Comparison of ENCODE assay signal across 18 cellular contexts in the genomic region with DNA sequence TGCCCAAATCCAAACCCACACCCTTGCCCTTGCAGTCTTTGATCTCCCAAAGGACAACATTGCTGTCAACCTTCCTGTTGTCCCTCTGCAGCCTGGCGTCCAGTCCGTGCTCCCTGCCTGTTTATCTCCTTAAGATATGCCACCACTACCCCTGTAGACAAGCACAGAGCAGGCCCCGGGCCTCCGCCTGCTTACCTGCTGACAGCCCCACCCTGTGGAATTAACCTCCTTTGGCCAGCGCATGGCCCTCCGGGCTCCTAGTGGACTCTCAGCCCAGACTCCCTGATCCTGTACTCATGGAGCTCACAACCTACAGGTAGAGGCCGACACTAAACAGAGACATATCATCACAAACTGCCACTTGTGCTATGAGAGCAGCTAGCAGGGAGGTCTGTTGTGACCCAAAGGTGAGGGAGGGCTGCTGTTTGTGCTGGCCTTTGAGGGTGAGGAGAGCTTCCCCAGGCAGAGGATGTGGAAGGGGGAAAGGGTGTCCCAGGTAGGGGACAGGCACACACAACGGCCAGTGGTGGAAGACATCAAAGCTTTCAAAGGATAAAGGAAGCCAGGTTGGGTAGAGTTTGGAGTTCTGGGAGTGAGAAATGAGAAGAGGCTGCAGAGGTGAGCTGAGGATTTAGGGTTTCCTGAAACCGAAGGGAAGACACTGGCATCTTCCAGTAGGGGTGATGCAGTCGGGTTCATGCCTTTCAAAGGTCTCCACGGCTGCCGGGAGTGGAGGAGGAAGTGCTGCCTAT.
"Had no signal": no experiment of that assay in that cellular context is flagged by ENCODE, and none has a peak within 500 bp of the region (broad histone marks: within the 10 kb centered on the region; RNA-seq: fewer than 3 reads in every experiment).

No MANE protein-coding gene starts in this region.

- H3K4me3 ChIP-seq: ascending aorta, esophagus squamous epithelium, psoas muscle, skin epidermis, transverse colon had no signal

- H3K27ac Mint-ChIP-seq: activated naive CD4-positive, alpha-beta T cell treated with anti-CD3 and anti-CD28 coated beads, Interleukin-2, amount 10 ng/mL, durations not matched to agents 7 days and 5 days; activated T-cell treated with anti-CD3 and anti-CD28 coated beads, Interleukin-2, amount 50 U/mL, for 24 hours; activated T-helper 2 cell treated with anti-CD3 and anti-CD28 coated beads, Interferon-gamma antibody, Interleukin-2, Interleukin-4, amounts not matched to agents 10 μg/mL and 5 μg/mL and 100 μg/mL, durations not matched to agents 14 hours and 24 hours and 36 hours; nephron; stimulated activated naive CD8-positive, alpha-beta T cell treated with anti-CD3 and anti-CD28 coated beads, Interleukin-15, Interleukin-2, amounts not matched to agents 100 ng/mL and 50 ng/mL, for 24 hours had no signal

- H3K27me3 Mint-ChIP-seq: stimulated activated naive CD8-positive, alpha-beta T cell treated with anti-CD3 and anti-CD28 coated beads, Interleukin-15, Interleukin-2, amounts not matched to agents 100 ng/mL and 50 ng/mL, for 24 hours had no signal

- H3K27ac ChIP-seq: ascending aorta, esophagus squamous epithelium, psoas muscle, transverse colon, WERI-Rb-1 had no signal

- H3K36me3 Mint-ChIP-seq: activated naive CD4-positive, alpha-beta T cell treated with anti-CD3 and anti-CD28 coated beads, Interleukin-2, amount 10 ng/mL, durations not matched to agents 7 days and 5 days had no signal

- H3K9me3 Mint-ChIP-seq: activated naive CD4-positive, alpha-beta T cell treated with anti-CD3 and anti-CD28 coated beads, Interleukin-2, amount 10 ng/mL, durations not matched to agents 7 days and 5 days; activated T-cell treated with anti-CD3 and anti-CD28 coated beads, Interleukin-2, amount 50 U/mL, for 24 hours; activated T-helper 2 cell treated with anti-CD3 and anti-CD28 coated beads, Interferon-gamma antibody, Interleukin-2, Interleukin-4, amounts not matched to agents 10 μg/mL and 5 μg/mL and 100 μg/mL, durations not matched to agents 14 hours and 24 hours and 36 hours; nephron; stimulated activated naive CD8-positive, alpha-beta T cell treated with anti-CD3 and anti-CD28 coated beads, Interleukin-15, Interleukin-2, amounts not matched to agents 100 ng/mL and 50 ng/mL, for 24 hours had no signal

- H3K36me3 ChIP-seq: ascending aorta, esophagus squamous epithelium, transverse colon, WERI-Rb-1 had no signal

- H3K4me3 Mint-ChIP-seq: activated naive CD4-positive, alpha-beta T cell treated with anti-CD3 and anti-CD28 coated beads, Interleukin-2, amount 10 ng/mL, durations not matched to agents 7 days and 5 days; activated T-cell treated with anti-CD3 and anti-CD28 coated beads, Interleukin-2, amount 50 U/mL, for 24 hours; nephron; stimulated activated naive CD8-positive, alpha-beta T cell treated with anti-CD3 and anti-CD28 coated beads, Interleukin-15, Interleukin-2, amounts not matched to agents 100 ng/mL and 50 ng/mL, for 24 hours had no signal

- H3K27me3 ChIP-seq: ascending aorta, transverse colon had no signal

- DNase-seq: activated CD4-positive, alpha-beta T cell treated with anti-CD3 and anti-CD28 coated beads for 1 hour; activated CD4-positive, alpha-beta T cell treated with anti-CD3 and anti-CD28 coated beads, Interleukin-2, amount 50 U/mL, for 4 hours; activated naive CD4-positive, alpha-beta T cell treated with anti-CD3 and anti-CD28 coated beads, Interleukin-2, amount 10 ng/mL, durations not matched to agents 7 days and 5 days; activated T-cell treated with anti-CD3 and anti-CD28 coated beads, Interleukin-2, amount 50 U/mL, for 24 hours; cortex of kidney; effector CD4-positive, alpha-beta T cell; esophagus squamous epithelium; hippocampal formation; midbrain; right cardiac atrium; transverse colon; WERI-Rb-1 had no signal

- H3K4me1 ChIP-seq: ascending aorta, transverse colon had no signal

- H3K4me1 Mint-ChIP-seq: activated naive CD4-positive, alpha-beta T cell treated with anti-CD3 and anti-CD28 coated beads, Interleukin-2, amount 10 ng/mL, durations not matched to agents 7 days and 5 days had no signal

- ATAC-seq: psoas muscle, right cardiac atrium had no signal

- H3K9me3 ChIP-seq: ascending aorta, esophagus squamous epithelium, psoas muscle, transverse colon had no signal
